In genomic region chr5:6111131-6111530, GRCh38 we compare ENCODE assay signal across 29 cellular contexts.
"Had no signal": no experiment of that assay in that cellular context is flagged by ENCODE, and none has a peak within 500 bp of the region (broad histone marks: within the 10 kb centered on the region; RNA-seq: fewer than 3 reads in every experiment).

No MANE protein-coding gene starts in this region.

- H3K36me3 ChIP-seq: stomach, suprapubic skin, thoracic aorta, thyroid gland, tibial artery, tibial nerve, transverse colon, upper lobe of left lung, upper lobe of right lung, uterus, vagina had no signal

- H3K9me3 Mint-ChIP-seq: stimulated activated effector memory CD8-positive, alpha-beta T cell treated with anti-CD3 and anti-CD28 coated beads, Interleukin-12 subunit alpha, Interleukin-12 subunit beta, amount 100 ng/mL, for 72 hours; stimulated activated memory B cell treated with anti-CD40 and anti-IgM and Interleukin-4, amounts not matched to agents 10 μg/mL and 1 μg/mL and 100 μg/mL, for 72 hours; stimulated activated naive CD8-positive, alpha-beta T cell treated with anti-CD3 and anti-CD28 coated beads, Interleukin-15, Interleukin-2, amounts not matched to agents 100 ng/mL and 50 ng/mL, for 24 hours; type B pancreatic cell had no signal

- H3K27me3 Mint-ChIP-seq: stimulated activated memory B cell treated with anti-CD40 and anti-IgM and Interleukin-4, amounts not matched to agents 10 μg/mL and 1 μg/mL and 100 μg/mL, for 72 hours; stimulated activated naive B cell treated with anti-CD40 and anti-IgM and Interleukin-4, amounts not matched to agents 10 μg/mL and 1 μg/mL and 100 μg/mL, for 72 hours; stimulated activated naive CD8-positive, alpha-beta T cell treated with anti-CD3 and anti-CD28 coated beads, Interleukin-15, amount 100 ng/mL, for 72 hours; stimulated activated naive CD8-positive, alpha-beta T cell treated with anti-CD3 and anti-CD28 coated beads, Interleukin-15, Interleukin-2, amounts not matched to agents 100 ng/mL and 50 ng/mL, for 24 hours had no signal

- H3K9me3 ChIP-seq: stomach, suprapubic skin, testis, thoracic aorta, thyroid gland, tibial artery, tibial nerve, transverse colon, upper lobe of left lung, upper lobe of right lung, uterus, vagina had no signal

- H3K27me3 ChIP-seq: stomach, suprapubic skin, testis, thyroid gland, tibial artery, tibial nerve, transverse colon, upper lobe of left lung, upper lobe of right lung, uterus, vagina had no signal

- H3K4me1 ChIP-seq: stomach, suprapubic skin, testis, thyroid gland, tibial artery, tibial nerve, transverse colon, upper lobe of left lung, upper lobe of right lung, uterus, vagina had no signal

- H3K4me3 ChIP-seq: stomach, suprapubic skin, testis, thoracic aorta, thyroid gland, tibial artery, tibial nerve, transverse colon, upper lobe of left lung, upper lobe of right lung, uterus, vagina had no signal

- FAIRE-seq: urothelium cell line had no signal

- H3K4me1 Mint-ChIP-seq: stimulated activated effector memory CD8-positive, alpha-beta T cell treated with anti-CD3 and anti-CD28 coated beads, Interleukin-12 subunit alpha, Interleukin-12 subunit beta, amount 100 ng/mL, for 72 hours; stimulated activated memory B cell treated with anti-CD40 and anti-IgM and Interleukin-4, amounts not matched to agents 10 μg/mL and 1 μg/mL and 100 μg/mL, for 72 hours; stimulated activated naive B cell treated with anti-CD40 and anti-IgM and Interleukin-4, amounts not matched to agents 10 μg/mL and 1 μg/mL and 100 μg/mL, for 72 hours; stimulated activated naive CD8-positive, alpha-beta T cell treated with anti-CD3 and anti-CD28 coated beads, Interleukin-15, amount 100 ng/mL, for 72 hours had no signal

- H3K4me3 Mint-ChIP-seq: stimulated activated effector memory CD8-positive, alpha-beta T cell treated with anti-CD3 and anti-CD28 coated beads, Interleukin-12 subunit alpha, Interleukin-12 subunit beta, amount 100 ng/mL, for 72 hours; stimulated activated memory B cell treated with anti-CD40 and anti-IgM and Interleukin-4, amounts not matched to agents 10 μg/mL and 1 μg/mL and 100 μg/mL, for 72 hours; stimulated activated naive B cell treated with anti-CD40 and anti-IgM and Interleukin-4, amounts not matched to agents 10 μg/mL and 1 μg/mL and 100 μg/mL, for 72 hours; stimulated activated naive CD8-positive, alpha-beta T cell treated with anti-CD3 and anti-CD28 coated beads, Interleukin-15, amount 100 ng/mL, for 72 hours; stimulated activated naive CD8-positive, alpha-beta T cell treated with anti-CD3 and anti-CD28 coated beads, Interleukin-15, Interleukin-2, amounts not matched to agents 100 ng/mL and 50 ng/mL, for 24 hours; type B pancreatic cell had no signal

- H3K27ac ChIP-seq: stomach, suprapubic skin, testis, thoracic aorta, thyroid gland, tibial artery, tibial nerve, transverse colon, upper lobe of left lung, upper lobe of right lung, uterus, vagina had no signal

- H3K27ac Mint-ChIP-seq: stimulated activated effector memory CD8-positive, alpha-beta T cell treated with anti-CD3 and anti-CD28 coated beads, Interleukin-12 subunit alpha, Interleukin-12 subunit beta, amount 100 ng/mL, for 72 hours; stimulated activated memory B cell treated with anti-CD40 and anti-IgM and Interleukin-4, amounts not matched to agents 10 μg/mL and 1 μg/mL and 100 μg/mL, for 72 hours; stimulated activated naive B cell treated with anti-CD40 and anti-IgM and Interleukin-4, amounts not matched to agents 10 μg/mL and 1 μg/mL and 100 μg/mL, for 72 hours; stimulated activated naive CD8-positive, alpha-beta T cell treated with anti-CD3 and anti-CD28 coated beads, Interleukin-15, amount 100 ng/mL, for 72 hours; stimulated activated naive CD8-positive, alpha-beta T cell treated with anti-CD3 and anti-CD28 coated beads, Interleukin-15, Interleukin-2, amounts not matched to agents 100 ng/mL and 50 ng/mL, for 24 hours; type B pancreatic cell had no signal

- H3K36me3 Mint-ChIP-seq: stimulated activated effector memory CD8-positive, alpha-beta T cell treated with anti-CD3 and anti-CD28 coated beads, Interleukin-12 subunit alpha, Interleukin-12 subunit beta, amount 100 ng/mL, for 72 hours; stimulated activated memory B cell treated with anti-CD40 and anti-IgM and Interleukin-4, amounts not matched to agents 10 μg/mL and 1 μg/mL and 100 μg/mL, for 72 hours; stimulated activated naive B cell treated with anti-CD40 and anti-IgM and Interleukin-4, amounts not matched to agents 10 μg/mL and 1 μg/mL and 100 μg/mL, for 72 hours; type B pancreatic cell had no signal

- DNase-seq: stimulated activated CD4-positive, alpha-beta T cell treated with anti-CD3 and anti-CD28 coated beads, Interleukin-2, amount 100 ng/mL, for 48 hours; stimulated activated CD4-positive, alpha-beta T cell treated with anti-CD3 and anti-CD28 coated beads, Interleukin-4, amount 100 ng/mL, for 1 hour; stimulated activated CD4-positive, alpha-beta T cell treated with anti-CD3 and anti-CD28 coated beads, Interleukin-4, amount 100 ng/mL, for 24 hours; stimulated activated CD4-positive, alpha-beta T cell treated with anti-CD3 and anti-CD28 coated beads, Interleukin-4, amount 100 ng/mL, for 4 hours; stimulated activated CD8-positive, alpha-beta memory T cell treated with anti-CD3 and anti-CD28 coated beads, Interleukin-4, amount 100 ng/mL, for 48 hours; stimulated activated naive B cell treated with anti-CD40 and anti-IgM and Interleukin-4, amounts not matched to agents 10 μg/mL and 1 μg/mL and 100 μg/mL, for 72 hours; stimulated activated naive CD4-positive, alpha-beta T cell; stimulated activated naive CD4-positive, alpha-beta T cell treated with Interleukin-2 at 50 U/mL for 16 hours; stimulated activated naive CD8-positive, alpha-beta T cell treated with anti-CD3 and anti-CD28 coated beads, Interleukin-15, amount 100 ng/mL, for 72 hours; stimulated activated naive CD8-positive, alpha-beta T cell treated with anti-CD3 and anti-CD28 coated beads, Interleukin-15, Interleukin-2, amounts not matched to agents 100 U/mL and 50 U/mL, for 24 hours; stomach; substantia nigra; testis; thyroid gland; tibial artery; transverse colon; trophoblast cell; upper lobe of left lung; upper lobe of right lung; uterus had no signal

- ATAC-seq: stimulated activated effector memory CD8-positive, alpha-beta T cell treated with anti-CD3 and anti-CD28 coated beads, Interleukin-12 subunit alpha, Interleukin-12 subunit beta, amount 100 ng/mL, for 72 hours; stimulated activated memory B cell treated with anti-CD40 and anti-IgM and Interleukin-4, amounts not matched to agents 10 μg/mL and 1 μg/mL and 100 μg/mL, for 72 hours; stimulated activated naive B cell treated with anti-CD40 and anti-IgM and Interleukin-4, amounts not matched to agents 10 μg/mL and 1 μg/mL and 100 μg/mL, for 72 hours; stimulated activated naive CD8-positive, alpha-beta T cell treated with anti-CD3 and anti-CD28 coated beads, Interleukin-15, amount 100 ng/mL, for 72 hours; stimulated activated naive CD8-positive, alpha-beta T cell treated with anti-CD3 and anti-CD28 coated beads, Interleukin-15, Interleukin-2, amounts not matched to agents 100 U/mL and 50 U/mL, for 24 hours; upper lobe of right lung had no signal
